8 cellular contexts compared by ENCODE assay signal in genomic region chr2:47034973-47035609, GRCh38.
A peak's percentile ranks its signal among the peaks of the same experiment; 100 is the strongest.
DNase-seq lines count a peak whose midpoint lies in the region; ATAC-seq and TF ChIP-seq lines count a peak whose summit lies in the region.

No MANE protein-coding gene starts in this region.

- intact Hi-C loops in adrenal gland (cut with DNase I) (no loop called here), left lung (cut with DNase I) (no loop called here)

- DNase-seq in adrenal gland (peak in 6 of 7 donors; percentile 61 to 80 (median 67)), left lung (peak; percentile 85 to 86), NCI-H69 (lab: John Stamatoyannopoulos, UW) (no peak), NAMALWA (ENCODE audit: low spot score) (no peak)

- H3K36me3 ChIP-seq in adrenal gland (replicated peaks in 1 of 2) (peaks cover 0 to 18% of the 10 kb centered on the region in 2 donors), left lung (peaks cover 0 to 48% of the 10 kb centered on the region in 2 donors)

- H3K4me1 ChIP-seq in adrenal gland (replicated peaks in 1 of 2) (peaks cover 61 to 90% of the 10 kb centered on the region in 2 donors), left lung (peaks cover 41 to 70% of the 10 kb centered on the region in 2 donors)

- H3K9me3 ChIP-seq in adrenal gland (replicated peaks in 1 of 3) (no peaks in the 10 kb centered on the region), left lung (no peaks in the 10 kb centered on the region)

- H3K27me3 ChIP-seq in adrenal gland (no peaks in the 10 kb centered on the region), left lung (no peaks in the 10 kb centered on the region)

- ATAC-seq in GM19043 (IDR thresholded peaks at IDR 0.05; ENCODE audit: low read depth, unreplicated experiment) (peak; percentile 52), HG03565 (IDR thresholded peaks at IDR 0.05; ENCODE audit: unreplicated experiment) (peak; percentile 59), left lung (peak; percentile 40), HG02623 (IDR thresholded peaks at IDR 0.05; ENCODE audit: unreplicated experiment) (no peak)

- TF ChIP-seq CTCF in adrenal gland (IDR thresholded peaks at IDR 0.05) (no peak), left lung (IDR thresholded peaks at IDR 0.05) (no peak)

- H3K27ac ChIP-seq in adrenal gland, result peak overlapping the region; percentile 45 to 98 (median 95)
- peak overlapping the region; percentile 89 to 91 for H3K27ac ChIP-seq in left lung
- H3K27ac ChIP-seq in temporal lobe (ENCODE audit: low read depth, low read length), result peak overlapping the region; percentile 95

- H3K4me3 ChIP-seq in adrenal gland (no peak overlapping the region), left lung (no peak overlapping the region)

- WGBS in adrenal gland, 4 donors, result 35 to 45% (median 40%) methylated on average over 9 to 10 of the region's 10 CpGs

- TF ChIP-seq POLR2A in adrenal gland (IDR thresholded peaks at IDR 0.05), result no peak

Comparison
In these comparisons a context has a peak if more than half of its experiments do, and no peak if none do; other contexts are left out.
1. DNase-seq: peak in adrenal gland (6 of 7) and left lung (2 of 2); none in NCI-H69 (single experiment) and NAMALWA (single experiment).
2. Peak in every context shown above with its lines, with median percentiles within 50 percentile points of each other: H3K27ac ChIP-seq.